Comparison of ENCODE assay signal across 12 cellular contexts in the genomic region with DNA sequence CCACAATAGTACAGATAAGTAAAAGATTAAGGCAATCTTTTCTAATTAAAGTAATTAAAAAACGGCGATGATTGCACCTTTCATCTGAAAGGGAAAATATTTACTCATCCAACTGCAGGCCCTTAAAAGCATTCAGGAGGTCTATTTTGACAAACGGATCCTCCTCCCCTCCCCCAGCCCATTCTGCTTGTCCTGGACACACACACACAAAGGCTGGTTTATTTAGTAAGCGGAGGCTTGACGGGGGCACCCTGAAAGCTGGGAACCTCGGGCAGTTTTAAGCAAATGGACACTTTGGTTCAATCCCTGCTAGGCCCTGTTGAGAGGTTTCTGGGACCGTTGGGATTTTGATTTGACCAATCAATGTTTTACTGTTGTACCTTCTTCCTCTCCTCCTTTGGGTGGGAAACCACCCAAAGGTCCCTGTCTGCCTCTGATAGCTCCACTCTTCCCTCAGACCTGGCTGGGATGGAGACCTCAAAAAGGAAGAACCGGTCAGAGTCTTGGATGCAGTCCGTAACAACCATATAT.
A peak's percentile ranks its signal among the peaks of the same experiment; 100 is the strongest.
DNase-seq lines count a peak whose midpoint lies in the region; ATAC-seq lines count a peak whose summit lies in the region.
"Had no signal": no experiment of that assay in that cellular context is flagged by ENCODE, and none has a peak within 500 bp of the region (broad histone marks: within the 10 kb centered on the region; RNA-seq: fewer than 3 reads in every experiment).

No MANE protein-coding gene starts in this region.

- peak; percentile 26 for ATAC-seq in left colon
- no peak for ATAC-seq in HG03108 (IDR thresholded peaks at IDR 0.05; ENCODE audit: unreplicated experiment)
- ATAC-seq in T-cell (replicated peaks in 1 of 4): no peak
- ATAC-seq in HG03432 (IDR thresholded peaks at IDR 0.05; ENCODE audit: unreplicated experiment): no peak
- ATAC-seq: CD8-positive, alpha-beta T cell had no signal

- peak; percentile 60 to 77 for DNase-seq in SJCRH30
- DNase-seq in left colon: peak; percentile 64 to 74
- DNase-seq in SIG-M5 treated with dmso at 0.1 percent for 504 hours (lab: John Stamatoyannopoulos, UW; ENCODE audit: unreplicated experiment): no peak
- no peak for DNase-seq in T-cell
- DNase-seq: CD8-positive, alpha-beta T cell; T1000 had no signal

- no peak overlapping the region for H3K4me3 Mint-ChIP-seq in T-cell
- H3K4me3 Mint-ChIP-seq: CD8-positive, alpha-beta T cell had no signal

- no peaks in the 10 kb centered on the region for H3K9me3 Mint-ChIP-seq in T-cell
- H3K9me3 Mint-ChIP-seq: CD8-positive, alpha-beta T cell had no signal

- H3K27ac Mint-ChIP-seq in T-cell: no peak overlapping the region
- H3K27ac Mint-ChIP-seq: CD8-positive, alpha-beta T cell had no signal

- H3K27ac ChIP-seq in HUES48 (ENCODE audit: low read depth, low read length) (peak overlapping the region; percentile 99), SJCRH30 (peak overlapping the region; percentile 29), skin epidermis (peak overlapping the region in 17 of 21 experiments; percentile 14 to 94 (median 77))

- CTCF ChIA-PET in T-cell (lab: Charles Lee): no interaction called here

- POLR2A ChIA-PET in T-cell (lab: Charles Lee): no interaction called here

- H3K9ac ChIP-seq in HUES48 (ENCODE audit: low read depth, low read length): no peak overlapping the region

- no peaks in the 10 kb centered on the region for H3K27me3 Mint-ChIP-seq in T-cell

- H3K4me3 ChIP-seq in HUES48 (ENCODE audit: low read depth, low read length) (no peak overlapping the region), SJCRH30 (no peak overlapping the region), skin epidermis (no peak overlapping the region)
- H3K4me3 ChIP-seq: GM12878, ovary had no signal

- H3K9me3 ChIP-seq in HUES48 (ENCODE audit: control insufficient read depth, insufficient read depth, low read length) (no peaks in the 10 kb centered on the region), SJCRH30 (replicated peaks) (no peaks in the 10 kb centered on the region)
- H3K9me3 ChIP-seq: ovary had no signal

- H3K27me3 ChIP-seq in HUES48 (ENCODE audit: control insufficient read depth, insufficient read depth, low read length) (no peaks in the 10 kb centered on the region), SJCRH30 (no peaks in the 10 kb centered on the region)
- H3K27me3 ChIP-seq: ovary had no signal

- intact Hi-C loops in left colon (cut with DNase I, micrococcal nuclease): no loop called here

- no peaks in the 10 kb centered on the region for H3K4me1 Mint-ChIP-seq in T-cell

- H3K36me3 ChIP-seq in HUES48 (ENCODE audit: control insufficient read depth, insufficient read depth, low read length): no peaks in the 10 kb centered on the region
- no peaks in the 10 kb centered on the region for H3K36me3 ChIP-seq in SJCRH30
- H3K36me3 ChIP-seq: ovary had no signal

- H3K36me3 Mint-ChIP-seq in T-cell: no peaks in the 10 kb centered on the region
- H3K36me3 Mint-ChIP-seq: CD8-positive, alpha-beta T cell had no signal

- H3K4me1 ChIP-seq in HUES48 (ENCODE audit: control insufficient read depth, insufficient read depth, low read length) (peaks cover 67% of the 10 kb centered on the region), SJCRH30 (peaks cover 91% of the 10 kb centered on the region)

Comparison
In these comparisons a context has a peak if more than half of its experiments do, and no peak if none do; other contexts are left out.
1. H3K27ac ChIP-seq: peak in every context shown above with its lines; median percentile 99 in HUES48; 77 in skin epidermis; 29 in SJCRH30.
2. DNase-seq: peak in SJCRH30 (2 of 2) and left colon (2 of 2); none in SIG-M5 treated with dmso at 0.1 percent for 504 hours (single experiment) and T-cell (0 of 34).